ENCODE assay signal across 20 cellular contexts in the genomic region with DNA sequence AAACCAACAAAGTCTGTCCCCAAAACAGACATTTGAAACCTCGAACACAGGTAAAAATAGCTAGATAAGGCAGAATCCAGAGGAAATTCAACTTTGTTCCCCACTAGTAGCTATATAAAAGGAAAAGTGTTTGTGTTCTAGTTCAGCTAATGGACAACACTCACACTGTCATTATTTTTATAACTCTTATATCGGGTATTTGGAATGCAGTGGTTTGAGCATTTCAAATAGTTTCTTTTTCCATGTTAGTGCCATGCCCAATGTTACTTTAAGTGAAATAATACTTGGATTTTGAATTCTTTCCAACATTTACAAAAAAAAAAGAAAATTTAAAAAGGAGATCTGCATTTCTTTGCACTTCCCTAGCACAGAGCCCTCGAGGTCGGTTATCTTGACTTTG.
"Had no signal": no experiment of that assay in that cellular context is flagged by ENCODE, and none has a peak within 500 bp of the region (broad histone marks: within the 10 kb centered on the region; RNA-seq: fewer than 3 reads in every experiment).

No MANE protein-coding gene starts in this region.

- H3K27ac Mint-ChIP-seq: activated CD4-positive, alpha-beta T cell treated with anti-CD3 and anti-CD28 coated beads for 36 hours; activated CD8-positive, alpha-beta T cell treated with anti-CD3 and anti-CD28 coated beads for 36 hours; naive thymus-derived CD8-positive, alpha-beta T cell had no signal

- H3K9me3 Mint-ChIP-seq: activated CD8-positive, alpha-beta T cell treated with anti-CD3 and anti-CD28 coated beads for 36 hours; naive thymus-derived CD8-positive, alpha-beta T cell had no signal

- DNase-seq: activated CD4-positive, alpha-beta T cell treated with anti-CD3 and anti-CD28 coated beads for 36 hours; activated CD8-positive, alpha-beta memory T cell treated with anti-CD3 and anti-CD28 coated beads, Interleukin-2, amount 50 U/mL, for 48 hours; activated CD8-positive, alpha-beta T cell treated with anti-CD3 and anti-CD28 coated beads for 36 hours; caudate nucleus; cortex of kidney; effector CD8-positive, alpha-beta T cell; hippocampal formation; left cardiac atrium; lower lobe of right lung; midbrain; naive thymus-derived CD8-positive, alpha-beta T cell; right cardiac atrium; spleen; stimulated activated CD4-positive, alpha-beta T cell treated with anti-CD3 and anti-CD28 coated beads, Interleukin-2, amount 100 ng/mL, for 24 hours; stimulated activated naive CD4-positive, alpha-beta T cell; T-helper 1 cell; trophoblast cell had no signal

- H3K27me3 ChIP-seq: ascending aorta, neutrophil, spleen had no signal

- H3K27ac ChIP-seq: ascending aorta, lower lobe of right lung, neutrophil, spleen, VCaP had no signal

- H3K36me3 ChIP-seq: ascending aorta, neutrophil, spleen had no signal

- H3K4me3 ChIP-seq: ascending aorta, lower lobe of right lung, spleen had no signal

- H3K27me3 Mint-ChIP-seq: activated CD4-positive, alpha-beta T cell treated with anti-CD3 and anti-CD28 coated beads for 36 hours; activated CD8-positive, alpha-beta T cell treated with anti-CD3 and anti-CD28 coated beads for 36 hours had no signal

- H3K36me3 Mint-ChIP-seq: naive thymus-derived CD8-positive, alpha-beta T cell had no signal

- H3K4me1 ChIP-seq: ascending aorta, spleen had no signal

- ATAC-seq: activated CD4-positive, alpha-beta T cell treated with anti-CD3 and anti-CD28 coated beads for 36 hours; activated CD8-positive, alpha-beta T cell treated with anti-CD3 and anti-CD28 coated beads for 36 hours; left cardiac atrium; lower lobe of right lung; naive thymus-derived CD8-positive, alpha-beta T cell; right cardiac atrium had no signal

- H3K9me3 ChIP-seq: ascending aorta, lower lobe of right lung, neutrophil, spleen had no signal

- H3K4me1 Mint-ChIP-seq: activated CD4-positive, alpha-beta T cell treated with anti-CD3 and anti-CD28 coated beads for 36 hours; naive thymus-derived CD8-positive, alpha-beta T cell had no signal

- H3K4me3 Mint-ChIP-seq: activated CD4-positive, alpha-beta T cell treated with anti-CD3 and anti-CD28 coated beads for 36 hours; activated CD8-positive, alpha-beta T cell treated with anti-CD3 and anti-CD28 coated beads for 36 hours; naive thymus-derived CD8-positive, alpha-beta T cell had no signal
